In genomic region chr3:70248856-70249255, GRCh38 we compare ENCODE assay signal across 31 cellular contexts.
"Had no signal": no experiment of that assay in that cellular context is flagged by ENCODE, and none has a peak within 500 bp of the region (broad histone marks: within the 10 kb centered on the region; RNA-seq: fewer than 3 reads in every experiment).

No MANE protein-coding gene starts in this region.

- H3K9me3 ChIP-seq: adrenal gland had no signal

- H3K36me3 ChIP-seq: adrenal gland, WERI-Rb-1 had no signal

- ATAC-seq: activated CD4-positive, CD25-positive, alpha-beta regulatory T cell treated with anti-CD3 and anti-CD28 coated beads, Interleukin-2, amount 50 U/mL, for 24 hours; activated CD8-positive, alpha-beta memory T cell treated with anti-CD3 and anti-CD28 coated beads, Interleukin-2, amount 10 ng/mL, durations not matched to agents 7 days and 5 days; activated CD8-positive, alpha-beta T cell treated with anti-CD3 and anti-CD28 coated beads, Interleukin-2, amount 10 ng/mL, durations not matched to agents 7 days and 5 days; activated naive CD8-positive, alpha-beta T cell treated with anti-CD3 and anti-CD28 coated beads, Interleukin-2, amount 50 U/mL, for 24 hours; esophagus mucosa; T-helper 17 cell had no signal

- H3K27me3 ChIP-seq: adrenal gland had no signal

- H3K4me3 Mint-ChIP-seq: activated B cell treated with CpG ODN at 0.5 μM for 24 hours; activated CD4-positive, alpha-beta memory T cell treated with anti-CD3 and anti-CD28 coated beads for 36 hours; activated CD8-positive, alpha-beta memory T cell treated with anti-CD3 and anti-CD28 coated beads, Interleukin-2, amount 10 ng/mL, durations not matched to agents 7 days and 5 days; activated CD8-positive, alpha-beta T cell treated with anti-CD3 and anti-CD28 coated beads, Interleukin-2, amount 10 ng/mL, durations not matched to agents 7 days and 5 days; activated naive CD4-positive, alpha-beta T cell treated with anti-CD3 and anti-CD28 coated beads for 36 hours; activated naive CD4-positive, alpha-beta T cell treated with anti-CD3 and anti-CD28 coated beads, Interleukin-2, amount 50 U/mL, for 24 hours; activated naive CD8-positive, alpha-beta T cell treated with anti-CD3 and anti-CD28 coated beads for 36 hours; activated naive CD8-positive, alpha-beta T cell treated with anti-CD3 and anti-CD28 coated beads, Interleukin-2, amount 50 U/mL, for 24 hours; activated T-helper 1 cell treated with anti-CD3 and anti-CD28 coated beads, Interleukin-12 subunit alpha, Interleukin-12 subunit beta, Interleukin-2, Interleukin-4 antibody, amounts not matched to agents 30 ng/mL and 10 ng/mL and 1 ng/mL, durations not matched to agents 14 hours and 24 hours and 36 hours; T-helper 17 cell; T-helper 2 cell treated with Interferon-gamma antibody and Interleukin-4, amounts not matched to agents 5 μg/mL and 100 μg/mL, for 36 hours had no signal

- H3K27ac ChIP-seq: adrenal gland, WERI-Rb-1 had no signal

- H3K4me3 ChIP-seq: adrenal gland had no signal

- FAIRE-seq: colon, endometrium, frontal cortex had no signal

- H3K27me3 Mint-ChIP-seq: activated CD4-positive, alpha-beta memory T cell treated with anti-CD3 and anti-CD28 coated beads for 36 hours; activated CD8-positive, alpha-beta memory T cell treated with anti-CD3 and anti-CD28 coated beads, Interleukin-2, amount 10 ng/mL, durations not matched to agents 7 days and 5 days; T-helper 17 cell had no signal

- H3K4me1 ChIP-seq: adrenal gland had no signal

- H3K27ac Mint-ChIP-seq: activated B cell treated with CpG ODN at 0.5 μM for 24 hours; activated CD4-positive, alpha-beta memory T cell treated with anti-CD3 and anti-CD28 coated beads for 36 hours; activated CD8-positive, alpha-beta memory T cell treated with anti-CD3 and anti-CD28 coated beads, Interleukin-2, amount 10 ng/mL, durations not matched to agents 7 days and 5 days; activated CD8-positive, alpha-beta T cell treated with anti-CD3 and anti-CD28 coated beads, Interleukin-2, amount 10 ng/mL, durations not matched to agents 7 days and 5 days; activated naive CD4-positive, alpha-beta T cell treated with anti-CD3 and anti-CD28 coated beads for 36 hours; activated naive CD4-positive, alpha-beta T cell treated with anti-CD3 and anti-CD28 coated beads, Interleukin-2, amount 50 U/mL, for 24 hours; activated naive CD8-positive, alpha-beta T cell treated with anti-CD3 and anti-CD28 coated beads for 36 hours; activated naive CD8-positive, alpha-beta T cell treated with anti-CD3 and anti-CD28 coated beads, Interleukin-2, amount 50 U/mL, for 24 hours; activated T-helper 1 cell treated with anti-CD3 and anti-CD28 coated beads, Interleukin-12 subunit alpha, Interleukin-12 subunit beta, Interleukin-2, Interleukin-4 antibody, amounts not matched to agents 30 ng/mL and 10 ng/mL and 1 ng/mL, durations not matched to agents 14 hours and 24 hours and 36 hours; activated T-helper 2 cell treated with anti-CD3 and anti-CD28 coated beads, Interferon-gamma antibody, Interleukin-2, Interleukin-4, amounts not matched to agents 10 μg/mL and 5 μg/mL and 100 μg/mL, durations not matched to agents 14 hours and 24 hours and 36 hours; T-helper 17 cell; T-helper 2 cell treated with Interferon-gamma antibody and Interleukin-4, amounts not matched to agents 5 μg/mL and 100 μg/mL, for 36 hours had no signal

- H3K4me1 Mint-ChIP-seq: activated B cell treated with CpG ODN at 0.5 μM for 24 hours; activated CD8-positive, alpha-beta memory T cell treated with anti-CD3 and anti-CD28 coated beads, Interleukin-2, amount 10 ng/mL, durations not matched to agents 7 days and 5 days; activated naive CD4-positive, alpha-beta T cell treated with anti-CD3 and anti-CD28 coated beads, Interleukin-2, amount 50 U/mL, for 24 hours; activated naive CD8-positive, alpha-beta T cell treated with anti-CD3 and anti-CD28 coated beads for 36 hours; activated naive CD8-positive, alpha-beta T cell treated with anti-CD3 and anti-CD28 coated beads, Interleukin-2, amount 50 U/mL, for 24 hours; T-helper 17 cell had no signal

- H3K36me3 Mint-ChIP-seq: activated CD4-positive, alpha-beta memory T cell treated with anti-CD3 and anti-CD28 coated beads for 36 hours; activated CD8-positive, alpha-beta memory T cell treated with anti-CD3 and anti-CD28 coated beads, Interleukin-2, amount 10 ng/mL, durations not matched to agents 7 days and 5 days; activated naive CD4-positive, alpha-beta T cell treated with anti-CD3 and anti-CD28 coated beads, Interleukin-2, amount 50 U/mL, for 24 hours; activated naive CD8-positive, alpha-beta T cell treated with anti-CD3 and anti-CD28 coated beads for 36 hours had no signal

- H3K9me3 Mint-ChIP-seq: activated naive CD8-positive, alpha-beta T cell treated with anti-CD3 and anti-CD28 coated beads, Interleukin-2, amount 50 U/mL, for 24 hours; activated T-helper 1 cell treated with anti-CD3 and anti-CD28 coated beads, Interleukin-12 subunit alpha, Interleukin-12 subunit beta, Interleukin-2, Interleukin-4 antibody, amounts not matched to agents 30 ng/mL and 10 ng/mL and 1 ng/mL, durations not matched to agents 14 hours and 24 hours and 36 hours; activated T-helper 2 cell treated with anti-CD3 and anti-CD28 coated beads, Interferon-gamma antibody, Interleukin-2, Interleukin-4, amounts not matched to agents 10 μg/mL and 5 μg/mL and 100 μg/mL, durations not matched to agents 14 hours and 24 hours and 36 hours; T-helper 2 cell treated with Interferon-gamma antibody and Interleukin-4, amounts not matched to agents 5 μg/mL and 100 μg/mL, for 36 hours had no signal

- DNase-seq: activated B cell treated with CpG ODN at 0.5 μM for 24 hours; activated CD4-positive, alpha-beta memory T cell treated with anti-CD3 and anti-CD28 coated beads for 36 hours; activated CD4-positive, alpha-beta T cell treated with anti-CD3 and anti-CD28 coated beads for 48 hours; activated CD4-positive, alpha-beta T cell treated with anti-CD3 and anti-CD28 coated beads, Interleukin-2, amount 50 U/mL, for 1 hour; activated CD8-positive, alpha-beta memory T cell treated with anti-CD3 and anti-CD28 coated beads, Interleukin-2, amount 10 ng/mL, durations not matched to agents 7 days and 5 days; activated CD8-positive, alpha-beta memory T cell treated with anti-CD3 and anti-CD28 coated beads, Interleukin-2, amount 50 U/mL, for 4 hours; activated CD8-positive, alpha-beta T cell treated with anti-CD3 and anti-CD28 coated beads, Interleukin-2, amount 10 ng/mL, durations not matched to agents 7 days and 5 days; activated effector memory CD4-positive, alpha-beta T cell treated with anti-CD3 and anti-CD28 coated beads, Interleukin-2, amount 50 U/mL, for 16 hours; activated naive CD4-positive, alpha-beta T cell treated with anti-CD3 and anti-CD28 coated beads for 36 hours; activated naive CD8-positive, alpha-beta T cell treated with anti-CD3 and anti-CD28 coated beads for 36 hours; activated naive CD8-positive, alpha-beta T cell treated with anti-CD3 and anti-CD28 coated beads, Interleukin-2, amount 50 U/mL, for 24 hours; activated T-cell treated with anti-CD3 and anti-CD28 coated beads, Interleukin-2, amount 50 U/mL, for 1 hour; activated T-cell treated with anti-CD3 and anti-CD28 coated beads, Interleukin-2, amount 50 U/mL, for 48 hours; adrenal gland; amygdala; caudate nucleus; effector CD8-positive, alpha-beta T cell; head of caudate nucleus; T-helper 1 cell; T-helper 17 cell; T1000; WERI-Rb-1 had no signal
